In the genomic region with DNA sequence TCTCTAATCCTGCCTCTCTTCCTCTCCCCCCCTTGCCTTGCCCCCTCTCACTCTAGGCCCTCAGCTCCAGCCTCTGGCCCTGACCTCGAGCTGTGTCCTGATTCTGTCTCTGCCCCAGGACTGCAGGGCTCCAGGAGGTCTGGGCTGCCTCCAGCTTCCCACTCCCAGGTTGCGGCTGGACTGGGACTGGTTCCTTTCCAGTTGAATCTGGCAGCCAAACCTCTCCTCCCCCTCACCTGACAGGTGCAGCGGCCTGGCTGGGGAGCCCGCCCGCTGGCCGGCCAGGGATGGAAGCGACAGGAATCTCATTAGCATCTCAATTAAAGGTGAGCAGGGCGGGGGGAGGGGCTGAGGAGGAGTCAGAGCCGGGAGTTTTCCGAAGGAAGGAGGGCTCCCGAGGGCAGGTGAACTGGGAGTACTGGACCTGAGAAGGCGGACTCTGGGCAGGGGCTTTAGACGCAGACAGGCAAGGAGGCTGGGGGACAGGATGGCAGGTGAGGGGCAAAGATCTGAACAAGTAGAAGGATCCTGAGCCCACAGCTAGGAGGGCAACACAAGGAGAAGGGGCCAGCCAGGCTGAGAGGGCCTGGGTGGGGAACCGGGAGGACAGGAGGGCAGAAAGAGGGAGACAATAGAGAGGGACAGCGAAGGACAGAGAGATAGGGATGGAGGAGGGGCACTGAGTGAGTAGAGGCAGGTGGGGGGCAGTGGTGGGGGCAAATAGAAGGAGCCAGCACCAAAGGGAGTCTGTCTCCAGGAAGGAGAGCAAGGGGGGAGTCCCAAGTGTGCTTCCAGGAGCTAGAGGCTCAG, we compare ENCODE assay signal across 8 cellular contexts. TPM values are rescaled to one million over a fixed set of nuclear protein-coding genes. Genes with fewer than 3 reads are reported as not detected.
A peak's percentile ranks its signal among the peaks of the same experiment; 100 is the strongest.
DNase-seq lines count a peak whose midpoint lies in the region; ATAC-seq, FAIRE-seq and TF ChIP-seq lines count a peak whose summit lies in the region.

Gene SCNN1A (minus strand): TSS at position 295 of the 810 bp plus-strand sequence. CDS start 780 bp downstream, outside the sequence.

- no peaks in the 10 kb centered on the region for H4K20me1 ChIP-seq in BLaER1

- H3K27ac ChIP-seq in BLaER1 = no peak within 1 kb of the TSS; the same call in 1 of the 2 replicates
- H3K27ac ChIP-seq in muscle layer of duodenum (ENCODE audit: low read length) = peak within 1 kb of the TSS; percentile 86

- no peak for FAIRE-seq in bronchial epithelial cell (lab: Jason Lieb, UNC)

- H3K9ac ChIP-seq in BLaER1 = no peak within 1 kb of the TSS

- H3K36me3 ChIP-seq in BLaER1 (no peaks in the 10 kb centered on the region), bronchial epithelial cell (ENCODE audit: control insufficient read depth, insufficient read depth, low read length) (no peaks in the 10 kb centered on the region), muscle layer of duodenum (ENCODE audit: control insufficient read depth in 1 of 2, insufficient read depth in 2 of 2, low read length in 2 of 2) (no peaks in the 10 kb centered on the region)

- no peak within 1 kb of the TSS for H3K4me3 ChIP-seq in BLaER1
- H3K4me3 ChIP-seq in bronchial epithelial cell (ENCODE audit: low read depth, low read length) = peak within 1 kb of the TSS; percentile 43
- peak within 1 kb of the TSS in 1 of 2 donors; percentile 16 for H3K4me3 ChIP-seq in muscle layer of duodenum (ENCODE audit: low read depth in 1 of 2, low read length in 2 of 2)

- H3K9me3 ChIP-seq in BLaER1 = no peaks in the 10 kb centered on the region
- H3K9me3 ChIP-seq in muscle layer of duodenum (ENCODE audit: control insufficient read depth in 1 of 2, low read length in 2 of 2) = no peaks in the 10 kb centered on the region

- DNase-seq in NCI-H146 (lab: John Stamatoyannopoulos, UW) (peak; percentile 99), bronchial epithelial cell (ENCODE audit: low read depth) (no peak), foreskin melanocyte (no peak)
- no peak for DNase-seq in activated CD4-positive, alpha-beta T cell treated with anti-CD3 and anti-CD28 coated beads for 4 hours
- DNase-seq in stimulated activated CD4-positive, alpha-beta T cell treated with anti-CD3 and anti-CD28 coated beads, Interleukin-4, amount 100 ng/mL, for 1 hour = no peak

- no peak for TF ChIP-seq CTCF in bronchial epithelial cell (IDR thresholded peaks at IDR 0.05; ENCODE audit: insufficient read depth, low read length, severe bottlenecking)

- ATAC-seq in GM21526 (IDR thresholded peaks at IDR 0.05; ENCODE audit: low FRiP score, unreplicated experiment) = no peak

- H3K4me1 ChIP-seq in BLaER1 (peaks cover 68% of the 10 kb centered on the region), muscle layer of duodenum (ENCODE audit: control insufficient read depth in 1 of 2, insufficient read depth in 2 of 2, low read length in 2 of 2) (peaks cover 15 to 40% of the 10 kb centered on the region in 2 donors)

- H3K27me3 ChIP-seq in BLaER1 = peaks cover 22% of the 10 kb centered on the region
- no peaks in the 10 kb centered on the region for H3K27me3 ChIP-seq in bronchial epithelial cell (ENCODE audit: control insufficient read depth, insufficient read depth, low read length)
- H3K27me3 ChIP-seq in muscle layer of duodenum (ENCODE audit: low read depth, low read length) = no peaks in the 10 kb centered on the region

- H3K4me2 ChIP-seq in BLaER1 = peak within 1 kb of the TSS; percentile 63

RNA-seq across cellular contexts. Expression of gene SCNN1A, which starts in this region (rescaled TPM):
- 54.5 and 57.7 TPM in 2 replicates for total RNA-seq in bronchial epithelial cell
